ENCODE assay signal across 1 cellular context in genomic region chr1:118960567-118961136, GRCh38.
A peak's percentile ranks its signal among the peaks of the same experiment; 100 is the strongest.
TF ChIP-seq lines count a peak whose summit lies in the region.

No MANE protein-coding gene starts in this region.

TF ChIP-seq in HepG2, 621 proteins besides CTCF, POLR2A, EP300 and RAD21 (continued from another document and continues in another):
- TF ChIP-seq, protein P1, sequence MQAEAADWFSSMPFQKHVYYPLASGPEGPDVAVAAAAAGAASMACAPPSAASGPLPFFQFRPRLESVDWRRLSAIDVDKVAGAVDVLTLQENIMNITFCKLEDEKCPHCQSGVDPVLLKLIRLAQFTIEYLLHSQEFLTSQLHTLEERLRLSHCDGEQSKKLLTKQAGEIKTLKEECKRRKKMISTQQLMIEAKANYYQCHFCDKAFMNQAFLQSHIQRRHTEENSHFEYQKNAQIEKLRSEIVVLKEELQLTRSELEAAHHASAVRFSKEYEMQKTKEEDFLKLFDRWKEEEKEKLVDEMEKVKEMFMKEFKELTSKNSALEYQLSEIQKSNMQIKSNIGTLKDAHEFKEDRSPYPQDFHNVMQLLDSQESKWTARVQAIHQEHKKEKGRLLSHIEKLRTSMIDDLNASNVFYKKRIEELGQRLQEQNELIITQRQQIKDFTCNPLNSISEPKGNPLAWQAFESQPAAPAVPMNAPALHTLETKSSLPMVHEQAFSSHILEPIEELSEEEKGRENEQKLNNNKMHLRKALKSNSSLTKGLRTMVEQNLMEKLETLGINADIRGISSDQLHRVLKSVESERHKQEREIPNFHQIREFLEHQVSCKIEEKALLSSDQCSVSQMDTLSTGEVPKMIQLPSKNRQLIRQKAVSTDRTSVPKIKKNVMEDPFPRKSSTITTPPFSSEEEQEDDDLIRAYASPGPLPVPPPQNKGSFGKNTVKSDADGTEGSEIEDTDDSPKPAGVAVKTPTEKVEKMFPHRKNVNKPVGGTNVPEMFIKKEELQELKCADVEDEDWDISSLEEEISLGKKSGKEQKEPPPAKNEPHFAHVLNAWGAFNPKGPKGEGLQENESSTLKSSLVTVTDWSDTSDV (CRISPR knock-in tag; IDR thresholded peaks at IDR 0.05), result no peak
- TF ChIP-seq ZNF709 (CRISPR knock-in tag; IDR thresholded peaks at IDR 0.05), result no peak
- TF ChIP-seq RBM39 (IDR thresholded peaks at IDR 0.05; ENCODE audit: low read depth, low read length, poor library complexity, severe bottlenecking), result no peak
- no peak for TF ChIP-seq ZFP36L2 (CRISPR knock-in tag; IDR thresholded peaks at IDR 0.05)
- no peak; the same call in none of the 2 replicates for TF ChIP-seq MYPOP (CRISPR knock-in tag; IDR thresholded peaks at IDR 0.05)
- TF ChIP-seq STAG1 (CRISPR knock-in tag; IDR thresholded peaks at IDR 0.05), result peak; percentile 14; the same call in 1 of the 2 replicates
- TF ChIP-seq HIVEP1 (CRISPR knock-in tag; IDR thresholded peaks at IDR 0.05), result peak; percentile 76; the same call in 1 of the 2 replicates
- no peak for TF ChIP-seq RBM22 (optimal IDR thresholded peaks at IDR 0.05; ENCODE audit: low read length)
- peak; percentile 87; the same call in 1 of the 2 replicates for TF ChIP-seq ZBTB25 (CRISPR knock-in tag; IDR thresholded peaks at IDR 0.05)
- TF ChIP-seq ZNF576 (CRISPR knock-in tag; IDR thresholded peaks at IDR 0.05), result no peak
- no peak for TF ChIP-seq PTBP1 (IDR thresholded peaks at IDR 0.05; ENCODE audit: low read depth, low read length, poor library complexity, severe bottlenecking)
- no peak for TF ChIP-seq FUBP1 (CRISPR knock-in tag; IDR thresholded peaks at IDR 0.05; ENCODE audit: borderline replicate concordance)
- TF ChIP-seq CBX1 (IDR thresholded peaks at IDR 0.05; ENCODE audit: low read depth), result peak; percentile 71
- no peak for TF ChIP-seq EED (CRISPR knock-in tag; IDR thresholded peaks at IDR 0.05)
- TF ChIP-seq ZBTB43 (CRISPR knock-in tag; conservative IDR thresholded peaks at IDR 0.05), result peak; percentile 70; the same call in 1 of the 2 replicates
- TF ChIP-seq ZNF263 (CRISPR knock-in tag; IDR thresholded peaks at IDR 0.05), result peak; percentile 96
- TF ChIP-seq, protein P2, sequence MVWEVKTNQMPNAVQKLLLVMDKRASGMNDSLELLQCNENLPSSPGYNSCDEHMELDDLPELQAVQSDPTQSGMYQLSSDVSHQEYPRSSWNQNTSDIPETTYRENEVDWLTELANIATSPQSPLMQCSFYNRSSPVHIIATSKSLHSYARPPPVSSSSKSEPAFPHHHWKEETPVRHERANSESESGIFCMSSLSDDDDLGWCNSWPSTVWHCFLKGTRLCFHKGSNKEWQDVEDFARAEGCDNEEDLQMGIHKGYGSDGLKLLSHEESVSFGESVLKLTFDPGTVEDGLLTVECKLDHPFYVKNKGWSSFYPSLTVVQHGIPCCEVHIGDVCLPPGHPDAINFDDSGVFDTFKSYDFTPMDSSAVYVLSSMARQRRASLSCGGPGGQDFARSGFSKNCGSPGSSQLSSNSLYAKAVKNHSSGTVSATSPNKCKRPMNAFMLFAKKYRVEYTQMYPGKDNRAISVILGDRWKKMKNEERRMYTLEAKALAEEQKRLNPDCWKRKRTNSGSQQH (CRISPR knock-in tag; IDR thresholded peaks at IDR 0.05; ENCODE audit: low read depth), result peak; percentile 64; the same call in 1 of the 2 replicates
- peak; percentile 62; the same call in 1 of the 2 replicates for TF ChIP-seq ZNF891 (CRISPR knock-in tag; IDR thresholded peaks at IDR 0.05)
- TF ChIP-seq ZNF451 (CRISPR knock-in tag; IDR thresholded peaks at IDR 0.05), result no peak
- no peak for TF ChIP-seq ZNF333 (CRISPR knock-in tag; IDR thresholded peaks at IDR 0.05; ENCODE audit: borderline replicate concordance)
- no peak for TF ChIP-seq HIC2 (CRISPR knock-in tag; IDR thresholded peaks at IDR 0.05; ENCODE audit: low read depth)
- peak; percentile 71 for TF ChIP-seq XRCC5 (optimal IDR thresholded peaks at IDR 0.05; ENCODE audit: low read length)
- peak; percentile 81 for TF ChIP-seq ESRRA (CRISPR knock-in tag; IDR thresholded peaks at IDR 0.05; ENCODE audit: low read depth)
- peak; percentile 97 for TF ChIP-seq FOXK1 (CRISPR knock-in tag; IDR thresholded peaks at IDR 0.05; ENCODE audit: borderline replicate concordance, low read depth)
- TF ChIP-seq, protein P3, sequence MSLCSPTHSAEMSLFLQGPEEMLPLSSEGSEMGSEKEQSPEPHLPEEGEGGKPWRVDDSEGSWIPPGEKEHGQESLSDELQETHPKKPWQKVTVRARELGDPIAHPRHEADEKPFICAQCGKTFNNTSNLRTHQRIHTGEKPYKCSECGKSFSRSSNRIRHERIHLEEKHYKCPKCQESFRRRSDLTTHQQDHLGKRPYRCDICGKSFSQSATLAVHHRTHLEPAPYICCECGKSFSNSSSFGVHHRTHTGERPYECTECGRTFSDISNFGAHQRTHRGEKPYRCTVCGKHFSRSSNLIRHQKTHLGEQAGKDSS (CRISPR knock-in tag; IDR thresholded peaks at IDR 0.05; ENCODE audit: borderline replicate concordance, low read depth), result no peak; the same call in 1 of the 2 replicates
- TF ChIP-seq MYC (CRISPR knock-in tag; IDR thresholded peaks at IDR 0.05; ENCODE audit: borderline replicate concordance), result no peak; the same call in 1 of the 2 replicates
- peak; percentile 98 for TF ChIP-seq CEBPB (IDR thresholded peaks at IDR 0.05; ENCODE audit: borderline replicate concordance, low read depth, low read length)
- TF ChIP-seq HDAC6 (IDR thresholded peaks at IDR 0.05; ENCODE audit: low read depth, low read length), result no peak
- TF ChIP-seq ERF (CRISPR knock-in tag; IDR thresholded peaks at IDR 0.05), result peak; percentile 84; the same call in 1 of the 2 replicates
- TF ChIP-seq NFKBIZ (CRISPR knock-in tag; IDR thresholded peaks at IDR 0.05), result peak; percentile 95; the same call in 1 of the 2 replicates
- no peak for TF ChIP-seq ZNF562 (CRISPR knock-in tag; IDR thresholded peaks at IDR 0.05; ENCODE audit: borderline replicate concordance)
- TF ChIP-seq, protein P4, sequence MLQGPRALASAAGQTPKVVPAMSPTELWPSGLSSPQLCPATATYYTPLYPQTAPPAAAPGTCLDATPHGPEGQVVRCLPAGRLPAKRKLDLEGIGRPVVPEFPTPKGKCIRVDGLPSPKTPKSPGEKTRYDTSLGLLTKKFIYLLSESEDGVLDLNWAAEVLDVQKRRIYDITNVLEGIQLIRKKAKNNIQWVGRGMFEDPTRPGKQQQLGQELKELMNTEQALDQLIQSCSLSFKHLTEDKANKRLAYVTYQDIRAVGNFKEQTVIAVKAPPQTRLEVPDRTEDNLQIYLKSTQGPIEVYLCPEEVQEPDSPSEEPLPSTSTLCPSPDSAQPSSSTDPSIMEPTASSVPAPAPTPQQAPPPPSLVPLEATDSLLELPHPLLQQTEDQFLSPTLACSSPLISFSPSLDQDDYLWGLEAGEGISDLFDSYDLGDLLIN (CRISPR knock-in tag; IDR thresholded peaks at IDR 0.05; ENCODE audit: borderline replicate concordance), result no peak
- TF ChIP-seq, protein P5, sequence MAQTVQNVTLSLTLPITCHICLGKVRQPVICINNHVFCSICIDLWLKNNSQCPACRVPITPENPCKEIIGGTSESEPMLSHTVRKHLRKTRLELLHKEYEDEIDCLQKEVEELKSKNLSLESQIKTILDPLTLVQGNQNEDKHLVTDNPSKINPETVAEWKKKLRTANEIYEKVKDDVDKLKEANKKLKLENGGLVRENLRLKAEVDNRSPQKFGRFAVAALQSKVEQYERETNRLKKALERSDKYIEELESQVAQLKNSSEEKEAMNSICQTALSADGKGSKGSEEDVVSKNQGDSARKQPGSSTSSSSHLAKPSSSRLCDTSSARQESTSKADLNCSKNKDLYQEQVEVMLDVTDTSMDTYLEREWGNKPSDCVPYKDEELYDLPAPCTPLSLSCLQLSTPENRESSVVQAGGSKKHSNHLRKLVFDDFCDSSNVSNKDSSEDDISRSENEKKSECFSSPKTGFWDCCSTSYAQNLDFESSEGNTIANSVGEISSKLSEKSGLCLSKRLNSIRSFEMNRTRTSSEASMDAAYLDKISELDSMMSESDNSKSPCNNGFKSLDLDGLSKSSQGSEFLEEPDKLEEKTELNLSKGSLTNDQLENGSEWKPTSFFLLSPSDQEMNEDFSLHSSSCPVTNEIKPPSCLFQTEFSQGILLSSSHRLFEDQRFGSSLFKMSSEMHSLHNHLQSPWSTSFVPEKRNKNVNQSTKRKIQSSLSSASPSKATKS (CRISPR knock-in tag; IDR thresholded peaks at IDR 0.05), result peak; percentile 90
- TF ChIP-seq TCF7 (IDR thresholded peaks at IDR 0.05; ENCODE audit: low read depth), result peak; percentile 89
- TF ChIP-seq CREM (IDR thresholded peaks at IDR 0.05), result peak; percentile 87
- TF ChIP-seq CREM (CRISPR knock-in tag; IDR thresholded peaks at IDR 0.05), result no peak
- no peak for TF ChIP-seq ZNF615 (CRISPR knock-in tag; IDR thresholded peaks at IDR 0.05; ENCODE audit: borderline replicate concordance)
- no peak for TF ChIP-seq XBP1 (CRISPR knock-in tag; IDR thresholded peaks at IDR 0.05)
- peak; percentile 90; the same call in 1 of the 2 replicates for TF ChIP-seq ZNF430 (CRISPR knock-in tag; IDR thresholded peaks at IDR 0.05)
- peak; percentile 86 for TF ChIP-seq SKI (IDR thresholded peaks at IDR 0.05; ENCODE audit: partially characterized antibody)
- TF ChIP-seq, protein P6, sequence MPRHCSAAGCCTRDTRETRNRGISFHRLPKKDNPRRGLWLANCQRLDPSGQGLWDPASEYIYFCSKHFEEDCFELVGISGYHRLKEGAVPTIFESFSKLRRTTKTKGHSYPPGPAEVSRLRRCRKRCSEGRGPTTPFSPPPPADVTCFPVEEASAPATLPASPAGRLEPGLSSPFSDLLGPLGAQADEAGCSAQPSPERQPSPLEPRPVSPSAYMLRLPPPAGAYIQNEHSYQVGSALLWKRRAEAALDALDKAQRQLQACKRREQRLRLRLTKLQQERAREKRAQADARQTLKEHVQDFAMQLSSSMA (CRISPR knock-in tag; IDR thresholded peaks at IDR 0.05), result no peak
